Comparison of ENCODE assay signal across 9 cellular contexts in the genomic region with DNA sequence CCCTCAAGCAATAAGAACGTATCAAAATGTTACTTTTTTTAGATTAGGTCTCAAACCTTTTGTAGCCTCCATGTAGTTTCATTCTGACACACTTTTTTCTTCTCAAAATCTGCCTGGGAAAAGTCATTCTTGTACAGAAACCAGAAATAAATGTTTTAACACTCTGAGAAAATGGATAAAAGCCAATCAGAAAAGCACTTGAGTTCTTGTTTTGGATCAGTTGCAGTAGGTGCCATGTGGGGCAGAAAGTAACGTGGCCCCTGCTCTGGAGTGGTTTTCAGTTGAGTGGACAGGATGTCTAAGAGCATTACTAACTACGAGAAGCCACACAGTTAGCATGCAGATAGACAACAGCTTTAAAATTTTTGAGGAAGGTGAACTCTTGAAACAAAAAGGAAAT. TPM values are rescaled to one million over a fixed set of nuclear protein-coding genes. Genes with fewer than 3 reads are reported as not detected.
DNase-seq lines count a peak whose midpoint lies in the region; ATAC-seq and TF ChIP-seq lines count a peak whose summit lies in the region.
"Had no signal": no experiment of that assay in that cellular context is flagged by ENCODE, and none has a peak within 500 bp of the region (broad histone marks: within the 10 kb centered on the region; RNA-seq: fewer than 3 reads in every experiment).

No MANE protein-coding gene starts in this region.

- no peaks in the 10 kb centered on the region for H3K9me2 ChIP-seq in PC-9 (ENCODE audit: insufficient read depth)

- no peak overlapping the region for H3K4me2 ChIP-seq in PC-9
- H3K4me2 ChIP-seq: KMS-11 had no signal

- CTCF ChIA-PET in naive thymus-derived CD4-positive, alpha-beta T cell (lab: Charles Lee), result interaction anchor here (1.3 to 1.6 kb wide), 2 partner anchors 10 to 19 kb away, joined by 4 to 5 read pairs; no protein-coding TSS in a partner anchor
- CTCF ChIA-PET in PC-9 (lab: Charles Lee), result no interaction called here

- H3K36me3 ChIP-seq in naive thymus-derived CD4-positive, alpha-beta T cell (ENCODE audit: control insufficient read depth in 2 of 3, insufficient read depth in 3 of 3, low read length in 3 of 3), result peaks cover 0 to 8% (median 2%) of the 10 kb centered on the region in 3 experiments
- no peaks in the 10 kb centered on the region; the same call in 1 of the 2 replicates for H3K36me3 ChIP-seq in PC-9 (ENCODE audit: low read depth)

- peak overlapping the region; percentile 60 to 96 (median 89) for H3K27ac Mint-ChIP-seq in naive thymus-derived CD4-positive, alpha-beta T cell

- no peaks in the 10 kb centered on the region for H3K27me3 Mint-ChIP-seq in naive thymus-derived CD4-positive, alpha-beta T cell

- peaks cover 5% of the 10 kb centered on the region; the same call in 1 of the 2 replicates for H3F3A ChIP-seq in PC-9 (ENCODE audit: insufficient read depth, low read depth)

- H4K20me1 ChIP-seq in PC-9 (ENCODE audit: insufficient read depth), result peaks cover 22% of the 10 kb centered on the region

- no peak for TF ChIP-seq CTCF in PC-9 (conservative IDR thresholded peaks at IDR 0.05)

- no TSS peak for BruUV-seq in PC-9 (replicated peaks; lab: Mats Ljungman, UMichigan)

- peaks cover 3 to 38% (median 28%) of the 10 kb centered on the region in 5 donors for H3K36me3 Mint-ChIP-seq in naive thymus-derived CD4-positive, alpha-beta T cell

- H2AFZ ChIP-seq in PC-9, result no peak overlapping the region

- H3K4me3 Mint-ChIP-seq in naive thymus-derived CD4-positive, alpha-beta T cell, result peak overlapping the region in 7 of 10 donors; percentile 3 to 76 (median 60)

- intact Hi-C loops in naive thymus-derived CD4-positive, alpha-beta T cell (cut with micrococcal nuclease), result loop anchor here (1.0 to 10.0 kb wide), 3 partner anchors 9 to 217 kb away; a partner anchor contains a TSS
- intact Hi-C loops in PC-9 (cut with micrococcal nuclease; ENCODE audit: unreplicated experiment), result no loop called here

- no peaks in the 10 kb centered on the region for H3K9me3 Mint-ChIP-seq in naive thymus-derived CD4-positive, alpha-beta T cell

- peak overlapping the region; percentile 32 for H3K27ac ChIP-seq in naive thymus-derived CD4-positive, alpha-beta T cell (ENCODE audit: low read depth, low read length)
- no peak overlapping the region for H3K27ac ChIP-seq in PC-9
- H3K27ac ChIP-seq: KMS-11 had no signal

- no peak overlapping the region for H3K4me3 ChIP-seq in naive thymus-derived CD4-positive, alpha-beta T cell (ENCODE audit: low read length)
- H3K4me3 ChIP-seq in PC-9, result no peak overlapping the region

- peak; percentile 89 for ATAC-seq in GM18867 (IDR thresholded peaks at IDR 0.05; ENCODE audit: unreplicated experiment)
- ATAC-seq in GM21737 (IDR thresholded peaks at IDR 0.05; ENCODE audit: unreplicated experiment), result peak; percentile 85
- ATAC-seq in naive thymus-derived CD4-positive, alpha-beta T cell, result no peak

- H3K27me3 ChIP-seq in naive thymus-derived CD4-positive, alpha-beta T cell (ENCODE audit: control insufficient read depth in 2 of 2, insufficient read depth in 2 of 2, low read length in 2 of 2), result no peaks in the 10 kb centered on the region
- no peaks in the 10 kb centered on the region for H3K27me3 ChIP-seq in PC-9 (ENCODE audit: insufficient read depth, low read depth)

- no peaks in the 10 kb centered on the region for H3K9me3 ChIP-seq in naive thymus-derived CD4-positive, alpha-beta T cell (ENCODE audit: control insufficient read depth in 2 of 3, low read length in 3 of 3)
- H3K9me3 ChIP-seq in PC-9 (ENCODE audit: insufficient read depth, low read depth), result no peaks in the 10 kb centered on the region

- H3K4me1 ChIP-seq in naive thymus-derived CD4-positive, alpha-beta T cell (ENCODE audit: control insufficient read depth in 2 of 2, insufficient read depth in 2 of 2, low read length in 2 of 2), result peaks cover 69 to 79% of the 10 kb centered on the region in 2 donors
- H3K4me1 ChIP-seq in PC-9 (replicated peaks; ENCODE audit: insufficient read depth), result 0 out of 2 replicates have a peak, but pooled peaks cover 6% of the 10 kb centered on the region

- POLR2A ChIA-PET in naive thymus-derived CD4-positive, alpha-beta T cell (lab: Charles Lee), result interaction anchor here (0.7 to 12.2 kb wide), 4 partner anchors 8 to 106 kb away, joined by 3 to 208 read pairs (median 4); a partner anchor contains a TSS
- POLR2A ChIA-PET in PC-9 (lab: Charles Lee; ENCODE audit: unreplicated experiment), result no interaction called here

- H3K79me2 ChIP-seq in PC-9 (ENCODE audit: low read depth), result peaks cover 33% of the 10 kb centered on the region; the same call in 1 of the 2 replicates

- DNase-seq in NCI-H1092 treated with DMSO at 0.1 percent for 48 hours (lab: John Stamatoyannopoulos, UW) (peak; percentile 69), amygdala (lab: John Stamatoyannopoulos, UW) (no peak), NCI-H146 (lab: John Stamatoyannopoulos, UW) (no peak), PC-9 (no peak), COLO668 (lab: John Stamatoyannopoulos, UW; ENCODE audit: unreplicated experiment) (no peak)
- DNase-seq in naive thymus-derived CD4-positive, alpha-beta T cell, result no peak

- H3K4me1 Mint-ChIP-seq in naive thymus-derived CD4-positive, alpha-beta T cell, result peaks cover 64 to 97% (median 93%) of the 10 kb centered on the region in 7 donors

RNA-seq across cellular contexts. Expression of a gene that starts 19.1 kb away (rescaled TPM):
- 100 to 1,000 TPM in 4 of 5 experiments, 10 to 100 TPM in 1; 26.8 to 231 (median 112) TPM for total RNA-seq in naive thymus-derived CD4-positive, alpha-beta T cell
- polyA plus RNA-seq in naive thymus-derived CD4-positive, alpha-beta T cell, result 100 to 1,000 TPM; 234 to 241 TPM
- total RNA-seq in PC-9 (2021), result not detected in 2 replicates

RNA-seq across cellular contexts. Expression of a gene that starts 29.9 kb away (rescaled TPM):
- 10 to 100 TPM; 11.5 to 40.4 (median 21.1) TPM for total RNA-seq in naive thymus-derived CD4-positive, alpha-beta T cell
- polyA plus RNA-seq in naive thymus-derived CD4-positive, alpha-beta T cell, result 10 to 100 TPM; 27.9 to 35.9 TPM
- total RNA-seq in PC-9 (2021), result not detected in 2 replicates

Comparison
In these comparisons a context has a peak if more than half of its experiments do, and no peak if none do; other contexts are left out.
1. RNA of a gene that starts 19.1 kb away (total RNA-seq): 26.8 to 231 TPM in naive thymus-derived CD4-positive, alpha-beta T cell; not detected in PC-9; every median in the first group is over 10 times any median in the second.
2. RNA of a gene that starts 29.9 kb away (total RNA-seq): 11.5 to 40.4 TPM in naive thymus-derived CD4-positive, alpha-beta T cell; not detected in PC-9; every median in the first group is over 10 times any median in the second.